In genomic region chr1:231612393-231613089, GRCh38 we compare ENCODE assay signal across 9 cellular contexts. TPM values are rescaled to one million over a fixed set of nuclear protein-coding genes. Genes with fewer than 3 reads are reported as not detected.
DNase-seq lines count a peak whose midpoint lies in the region; ATAC-seq and TF ChIP-seq lines count a peak whose summit lies in the region.
"Had no signal": no experiment of that assay in that cellular context is flagged by ENCODE, and none has a peak within 500 bp of the region (broad histone marks: within the 10 kb centered on the region; RNA-seq: fewer than 3 reads in every experiment).

No MANE protein-coding gene starts in this region.

- H3K9me3 ChIP-seq in BE2C (no peaks in the 10 kb centered on the region), tibial artery (no peaks in the 10 kb centered on the region)

- peaks cover 25% of the 10 kb centered on the region for H3K36me3 Mint-ChIP-seq in T-helper 1 cell treated with Interleukin-12 subunit alpha and Interleukin-12 subunit beta and Interleukin-4 antibody, amounts not matched to agents 30 μg/mL and 1 μg/mL, for 36 hours (ENCODE audit: low read depth)
- H3K36me3 Mint-ChIP-seq in immature natural killer cell (peaks cover 0 to 9% (median 3%) of the 10 kb centered on the region in 3 donors), HFFc6 (ENCODE audit: low read depth) (peaks cover 4% of the 10 kb centered on the region; the same call in 1 of the 2 replicates)

- no peak overlapping the region for H3K27ac ChIP-seq in tibial artery
- H3K27ac ChIP-seq: 22Rv1 had no signal

- H3K27me3 ChIP-seq in BE2C (no peaks in the 10 kb centered on the region), tibial artery (no peaks in the 10 kb centered on the region)

- peak; percentile 10 for DNase-seq in NK-92 treated with Interleukin-12 subunit alpha and Interleukin-12 subunit beta, amount 100 ng/mL, for 24 hours (lab: John Stamatoyannopoulos, UW)
- DNase-seq in NK-92 (lab: John Stamatoyannopoulos, UW; ENCODE audit: unreplicated experiment): no peak
- peak; percentile 66 to 70 (median 69) for DNase-seq in immature natural killer cell
- DNase-seq in HFFc6: no peak
- no peak for DNase-seq in BE2C
- no peak for DNase-seq in tibial artery

- intact Hi-C loops in tibial artery (cut with DNase I; ENCODE audit: low total_unique reads): no loop called here

- ATAC-seq in HG03064 (IDR thresholded peaks at IDR 0.05; ENCODE audit: low read depth, unreplicated experiment): peak; percentile 100

- peaks cover 25% of the 10 kb centered on the region for H3K9me3 Mint-ChIP-seq in T-helper 1 cell treated with Interleukin-12 subunit alpha and Interleukin-12 subunit beta and Interleukin-4 antibody, amounts not matched to agents 30 μg/mL and 1 μg/mL, for 36 hours
- no peaks in the 10 kb centered on the region for H3K9me3 Mint-ChIP-seq in immature natural killer cell
- no peaks in the 10 kb centered on the region for H3K9me3 Mint-ChIP-seq in HFFc6

- peak overlapping the region; percentile 90 for H3K27ac Mint-ChIP-seq in T-helper 1 cell treated with Interleukin-12 subunit alpha and Interleukin-12 subunit beta and Interleukin-4 antibody, amounts not matched to agents 30 μg/mL and 1 μg/mL, for 36 hours
- peak overlapping the region; percentile 55 to 90 (median 72) for H3K27ac Mint-ChIP-seq in immature natural killer cell
- H3K27ac Mint-ChIP-seq in HFFc6: no peak overlapping the region

- peaks cover 53% of the 10 kb centered on the region for H3K4me1 Mint-ChIP-seq in T-helper 1 cell treated with Interleukin-12 subunit alpha and Interleukin-12 subunit beta and Interleukin-4 antibody, amounts not matched to agents 30 μg/mL and 1 μg/mL, for 36 hours (ENCODE audit: low read depth)
- H3K4me1 Mint-ChIP-seq in immature natural killer cell (peaks cover 52 to 55% of the 10 kb centered on the region in 2 donors), HFFc6 (ENCODE audit: low read depth) (peaks cover 9% of the 10 kb centered on the region; the same call in 1 of the 2 replicates)

- H3K4me3 ChIP-seq in BE2C (ENCODE audit: low read depth, low read length): no peak overlapping the region
- H3K4me3 ChIP-seq in tibial artery: no peak overlapping the region

- H3K4me1 ChIP-seq in BE2C (peaks cover 7% of the 10 kb centered on the region; the same call in 1 of the 2 replicates), tibial artery (no peaks in the 10 kb centered on the region)

- peak overlapping the region; percentile 70 for H3K4me3 Mint-ChIP-seq in T-helper 1 cell treated with Interleukin-12 subunit alpha and Interleukin-12 subunit beta and Interleukin-4 antibody, amounts not matched to agents 30 μg/mL and 1 μg/mL, for 36 hours
- H3K4me3 Mint-ChIP-seq in immature natural killer cell (peak overlapping the region; percentile 64 to 92 (median 82)), HFFc6 (no peak overlapping the region)

- H3K27me3 Mint-ChIP-seq in T-helper 1 cell treated with Interleukin-12 subunit alpha and Interleukin-12 subunit beta and Interleukin-4 antibody, amounts not matched to agents 30 μg/mL and 1 μg/mL, for 36 hours (ENCODE audit: low read depth): peaks cover 13% of the 10 kb centered on the region
- peaks cover 3 to 16% (median 4%) of the 10 kb centered on the region in 3 donors for H3K27me3 Mint-ChIP-seq in immature natural killer cell (ENCODE audit: low read depth in 3 of 3)
- peaks cover 19% of the 10 kb centered on the region for H3K27me3 Mint-ChIP-seq in HFFc6 (ENCODE audit: insufficient read depth)

- H3K36me3 ChIP-seq in BE2C (no peaks in the 10 kb centered on the region), tibial artery (no peaks in the 10 kb centered on the region)

- TF ChIP-seq CTCF in HFFc6 (IDR thresholded peaks at IDR 0.05): no peak
- TF ChIP-seq CTCF in BE2C (IDR thresholded peaks at IDR 0.05; ENCODE audit: low read depth, low read length): no peak
- TF ChIP-seq CTCF in tibial artery (IDR thresholded peaks at IDR 0.05): no peak

RNA-seq across cellular contexts. Expression of gene DISC1, which starts 14.0 kb away (rescaled TPM):
- polyA plus RNA-seq in immature natural killer cell: 1 to 10 TPM in 2 of 3 donors, not detected in 1; 1.1 to 1.3 TPM
- total RNA-seq in HFFc6 (2021; fragmentation: NEBNext Ultra II Directional; extraction: Animal tissue kit (Norgen Biotek cat#: 25700)): 1 to 10 TPM; 1.3 to 4.3 (median 1.9) TPM
- polyA plus RNA-seq in BE2C (2012; ENCODE audit: insufficient read depth, insufficient read length, low read depth): 2.1 TPM

Comparison
In these comparisons a context has a peak if more than half of its experiments do, and no peak if none do; other contexts are left out.
1. DNase-seq: peak in NK-92 treated with Interleukin-12 subunit alpha and Interleukin-12 subunit beta, amount 100 ng/mL, for 24 hours (single experiment) and immature natural killer cell (3 of 3); none in NK-92 (single experiment), HFFc6 (single experiment), BE2C (single experiment) and tibial artery (0 of 2).